15 cellular contexts compared by ENCODE assay signal in the genomic region with DNA sequence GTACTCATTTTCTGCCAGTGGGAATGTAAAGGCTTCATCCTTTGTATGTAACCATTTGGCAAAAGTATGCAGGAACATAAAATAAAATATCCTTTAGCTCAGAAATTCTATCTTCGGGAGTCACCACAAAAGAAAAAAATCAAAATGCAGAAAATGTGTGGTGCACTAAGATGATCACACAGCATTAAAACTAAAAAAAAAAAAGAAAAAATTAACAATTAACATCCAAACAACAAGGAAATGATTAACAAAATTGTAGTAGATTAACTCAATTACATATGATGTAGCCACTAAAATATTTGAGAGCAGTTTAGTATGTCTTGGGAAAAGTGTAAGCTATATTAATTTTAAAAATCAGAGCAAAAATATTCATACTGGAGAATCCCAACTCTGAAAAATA. TPM values are rescaled to one million over a fixed set of nuclear protein-coding genes. Genes with fewer than 3 reads are reported as not detected.
A peak's percentile ranks its signal among the peaks of the same experiment; 100 is the strongest.
DNase-seq lines count a peak whose midpoint lies in the region; FAIRE-seq and TF ChIP-seq lines count a peak whose summit lies in the region.
"Not testable (repeated sequence)": the region's sequence is repeated elsewhere in the genome, so short reads cannot be mapped to it uniquely, and the experiment has no call there.
"Had no signal": no experiment of that assay in that cellular context is flagged by ENCODE, and none has a peak within 500 bp of the region (broad histone marks: within the 10 kb centered on the region; RNA-seq: fewer than 3 reads in every experiment).

No MANE protein-coding gene starts in this region.

- H3K4me1 ChIP-seq in astrocyte (ENCODE audit: insufficient read depth, low read length); uterus: not testable (repeated sequence)
- H3K4me1 ChIP-seq in esophagus squamous epithelium, result peaks cover 0 to 11% (median 0%) of the 10 kb centered on the region in 3 donors
- peaks cover 0 to 20% (median 11%) of the 10 kb centered on the region in 4 donors for H3K4me1 ChIP-seq in sigmoid colon

- TF ChIP-seq POLR2A in esophagus squamous epithelium (IDR thresholded peaks at IDR 0.05); sigmoid colon (IDR thresholded peaks at IDR 0.05); uterus (IDR thresholded peaks at IDR 0.05): not testable (repeated sequence)

- CTCF ChIA-PET in RWPE1 (lab: Yijun Ruan, JAX), result not testable (repeated sequence)

- WGBS in esophagus squamous epithelium, 2 donors, result 53 to 57% methylated on average over 1 of the region's 1 CpG
- 71 to 72% methylated on average over 1 of the region's 1 CpG for whole genome bisulfite sequencing in sigmoid colon, 2 donors

- peak overlapping the region; percentile 82 for H3K27ac Mint-ChIP-seq in astrocyte (ENCODE audit: unreplicated experiment)
- H3K27ac Mint-ChIP-seq in nephron, result peak overlapping the region; percentile 94 to 99 (median 95)

- TF ChIP-seq CTCF in RWPE1 (conservative IDR thresholded peaks at IDR 0.05; ENCODE audit: low read depth); astrocyte (IDR thresholded peaks at IDR 0.05; ENCODE audit: insufficient read depth, low read depth, low read length); esophagus squamous epithelium (IDR thresholded peaks at IDR 0.05); nephron (IDR thresholded peaks at IDR 0.05; ENCODE audit: unreplicated experiment in 3 of 3); sigmoid colon (IDR thresholded peaks at IDR 0.05); uterus (IDR thresholded peaks at IDR 0.05): not testable (repeated sequence)

- H4K20me1 ChIP-seq in astrocyte (ENCODE audit: insufficient read depth, low read length), result not testable (repeated sequence)

- H3K27me3 Mint-ChIP-seq in astrocyte (ENCODE audit: low read depth, unreplicated experiment); nephron (ENCODE audit: low read depth): not testable (repeated sequence)

- not testable (repeated sequence) for H3K27me3 ChIP-seq in astrocyte (ENCODE audit: insufficient read depth, low read length); esophagus squamous epithelium; sigmoid colon; uterus

- not testable (repeated sequence) for H3K9ac ChIP-seq in astrocyte (ENCODE audit: low read length)

- not testable (repeated sequence) for H3K36me3 Mint-ChIP-seq in astrocyte (ENCODE audit: low read depth, unreplicated experiment); nephron (ENCODE audit: low read depth)

- not testable (repeated sequence) for H3K4me3 ChIP-seq in astrocyte (ENCODE audit: insufficient read depth, low read depth, low read length); esophagus squamous epithelium; sigmoid colon; uterus

- H3K4me3 Mint-ChIP-seq in astrocyte (ENCODE audit: unreplicated experiment), result not testable (repeated sequence)
- peak overlapping the region in 2 of 3 experiments; percentile 25 to 52 for H3K4me3 Mint-ChIP-seq in nephron

- H3K9me3 Mint-ChIP-seq in astrocyte (ENCODE audit: unreplicated experiment); nephron: not testable (repeated sequence)

- H3K27ac ChIP-seq in RWPE1, result peak overlapping the region; percentile 74
- not testable (repeated sequence) for H3K27ac ChIP-seq in astrocyte (ENCODE audit: low read depth, low read length)
- H3K27ac ChIP-seq in esophagus squamous epithelium, result peak overlapping the region; percentile 39 to 86 (median 55)
- H3K27ac ChIP-seq in sigmoid colon, result peak overlapping the region; percentile 67 to 78 (median 72)
- H3K27ac ChIP-seq in uterus, result peak overlapping the region; percentile 78 to 95

- not testable (repeated sequence) for H3K36me3 ChIP-seq in astrocyte (ENCODE audit: insufficient read depth, low read length); esophagus squamous epithelium; sigmoid colon; uterus

- not testable (repeated sequence) for H3K4me1 Mint-ChIP-seq in astrocyte (ENCODE audit: low read depth, unreplicated experiment)
- H3K4me1 Mint-ChIP-seq in nephron, result peaks cover 27% of the 10 kb centered on the region

- H2AFZ ChIP-seq in astrocyte (ENCODE audit: low read depth, low read length), result not testable (repeated sequence)

- TF ChIP-seq EP300 in sigmoid colon (IDR thresholded peaks at IDR 0.05), result not testable (repeated sequence)

- not testable (repeated sequence) for FAIRE-seq in astrocyte (lab: Jason Lieb, UNC)

- H3K9me3 ChIP-seq in astrocyte (ENCODE audit: insufficient read depth, low read depth, low read length); esophagus squamous epithelium; sigmoid colon; uterus: not testable (repeated sequence)

- not testable (repeated sequence) for DNase-seq in RWPE1 (ENCODE audit: low spot score); astrocyte (ENCODE audit: low read depth); esophagus squamous epithelium (lab: John Stamatoyannopoulos, UW); sigmoid colon; uterus
- DNase-seq in kidney tubule cell (ENCODE audit: low spot score), result peak; percentile 66

- H3K4me2 ChIP-seq in astrocyte (ENCODE audit: low read length), result not testable (repeated sequence)

- intact Hi-C loops in esophagus squamous epithelium (cut with DNase I); sigmoid colon (cut with DNase I); uterus (cut with DNase I; ENCODE audit: low total_unique reads): not testable (repeated sequence)

- POLR2A ChIA-PET in RWPE1 (lab: Yijun Ruan, JAX; ENCODE audit: low non-redundant PET), result not testable (repeated sequence)

- not testable (repeated sequence) for H3K79me2 ChIP-seq in astrocyte (ENCODE audit: insufficient read depth, low read length)

RNA-seq across cellular contexts. Expression of gene ACSM2A, which starts 10.6 kb away (rescaled TPM):
- 0.14 TPM in 1 of 2 replicates, not detected in the other for total RNA-seq in astrocyte
- not detected for total RNA-seq in esophagus squamous epithelium
- total RNA-seq in sigmoid colon, result under 1 TPM in 1 of 4 donors, not detected in 3; 0.49 TPM
- polyA plus RNA-seq in sigmoid colon, result 1 to 10 TPM in 1 of 3 donors, under 1 TPM in 1, not detected in 1; 0.06 to 1.2 TPM
- total RNA-seq in uterus, result not detected
- total RNA-seq: Caco-2; CD8-positive, alpha-beta T cell; GM12878; GM23248; H7; NCI-H460; PC-9 had no signal
- polyA plus RNA-seq: A549, GM12878, GM23248 had no signal

RNA-seq across cellular contexts. Expression of gene ACSM5, which starts 31.4 kb away (rescaled TPM):
- total RNA-seq in astrocyte (0.67 TPM in 1 of 2 replicates, not detected in the other), esophagus squamous epithelium (1 to 10 TPM in 1 of 4 donors, under 1 TPM in 1, not detected in 2; 1.00 to 4.8 TPM), sigmoid colon (10 to 100 TPM in 1 of 4 donors, 1 to 10 TPM in 3; 2.8 to 11.4 (median 4.0) TPM), uterus (1 to 10 TPM in 1 of 4 donors, under 1 TPM in 1, not detected in 2; 0.51 to 2.0 TPM)
- polyA plus RNA-seq in sigmoid colon, result 1 to 10 TPM in 2 of 3 donors, under 1 TPM in 1; 0.69 to 4.2 (median 1.3) TPM
- total RNA-seq: Caco-2; CD8-positive, alpha-beta T cell; GM23248; H7; NCI-H460; PC-9 had no signal
- polyA plus RNA-seq: A549, GM23248 had no signal

RNA-seq across cellular contexts. Expression of gene PDILT, which starts 36.2 kb away (rescaled TPM):
- total RNA-seq in astrocyte (not detected in 2 replicates), esophagus squamous epithelium (not detected), sigmoid colon (not detected), uterus (not detected)
- not detected for polyA plus RNA-seq in sigmoid colon
- total RNA-seq: Caco-2; CD8-positive, alpha-beta T cell; GM12878; GM23248; H7; NCI-H460; PC-9 had no signal
- polyA plus RNA-seq: A549, GM12878, GM23248 had no signal
